1 cellular context compared by ENCODE assay signal in the genomic region with DNA sequence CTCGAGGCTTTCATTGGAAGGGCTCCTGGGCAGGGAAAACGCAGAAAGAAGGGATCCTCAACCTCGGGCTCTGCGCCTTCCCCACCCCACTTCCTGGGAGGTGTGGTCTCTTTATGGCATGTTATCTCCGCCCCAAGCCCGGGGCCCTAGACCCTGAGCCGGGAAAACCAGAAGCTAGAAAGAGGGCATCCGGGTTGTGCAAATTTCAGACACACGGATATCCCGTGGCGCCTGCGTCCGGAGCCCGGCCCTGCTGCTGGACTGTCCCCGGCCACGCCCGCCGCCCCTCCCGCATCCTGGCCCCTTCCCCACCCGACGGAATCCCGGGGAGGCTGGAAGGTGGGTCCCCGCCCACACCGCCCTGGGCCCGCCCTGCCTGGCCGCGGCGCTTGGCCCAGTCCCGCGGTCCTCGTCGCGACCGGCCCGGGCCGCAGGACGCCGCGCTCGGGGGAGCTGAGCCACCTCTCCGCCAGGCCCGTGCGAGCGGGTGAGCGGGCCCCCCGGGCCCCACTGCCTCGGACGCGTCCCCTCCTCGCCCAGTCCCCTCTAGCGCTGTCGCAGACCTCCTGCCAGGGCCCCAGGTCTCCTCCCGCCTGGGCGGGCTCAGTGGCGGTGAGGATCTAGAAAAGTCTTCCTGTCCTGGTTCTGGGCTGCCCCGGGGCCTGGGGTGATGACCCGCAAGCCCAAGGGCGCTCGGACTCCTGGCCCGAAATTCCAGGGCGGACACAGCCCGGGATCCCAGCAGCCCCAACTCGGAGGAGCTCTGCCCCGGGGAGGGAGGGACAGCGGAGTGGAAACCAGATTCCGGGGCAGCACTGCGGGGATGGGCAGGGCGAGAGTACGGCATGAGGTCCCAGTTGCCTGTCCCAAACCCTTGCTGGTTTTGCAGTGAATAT.
TF ChIP-seq lines count a peak whose summit lies in the region.

A gene with protein sequence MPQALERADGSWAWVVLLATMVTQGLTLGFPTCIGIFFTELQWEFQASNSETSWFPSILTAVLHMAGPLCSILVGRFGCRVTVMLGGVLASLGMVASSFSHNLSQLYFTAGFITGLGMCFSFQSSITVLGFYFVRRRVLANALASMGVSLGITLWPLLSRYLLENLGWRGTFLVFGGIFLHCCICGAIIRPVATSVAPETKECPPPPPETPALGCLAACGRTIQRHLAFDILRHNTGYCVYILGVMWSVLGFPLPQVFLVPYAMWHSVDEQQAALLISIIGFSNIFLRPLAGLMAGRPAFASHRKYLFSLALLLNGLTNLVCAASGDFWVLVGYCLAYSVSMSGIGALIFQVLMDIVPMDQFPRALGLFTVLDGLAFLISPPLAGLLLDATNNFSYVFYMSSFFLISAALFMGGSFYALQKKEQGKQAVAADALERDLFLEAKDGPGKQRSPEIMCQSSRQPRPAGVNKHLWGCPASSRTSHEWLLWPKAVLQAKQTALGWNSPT (plus strand): TSS at position 397 of the 896 bp plus-strand sequence. CDS start 5,683 bp downstream, outside the sequence.

TF ChIP-seq in K562, 482 proteins besides CTCF, POLR2A, EP300 and RAD21 (continued from another document and continues in another):
- 0 out of 2 replicates have a peak, but pooled peaks have one; percentile 51 for TF ChIP-seq RBM14 (IDR thresholded peaks at IDR 0.05; ENCODE audit: borderline replicate concordance, insufficient read depth, low read depth, low read length)
- TF ChIP-seq KDM1A (IDR thresholded peaks at IDR 0.05) = no peak
- TF ChIP-seq PHF8 (IDR thresholded peaks at IDR 0.05; ENCODE audit: borderline replicate concordance, low read length) = peak; percentile 42; the same call in 1 of the 2 replicates
- 0 out of 2 replicates have a peak, but pooled peaks have one; percentile 7 for TF ChIP-seq ZBTB17 (CRISPR knock-in tag; IDR thresholded peaks at IDR 0.05)
- TF ChIP-seq GTF2F1 (IDR thresholded peaks at IDR 0.05; ENCODE audit: low read depth, low read length) = no peak
- TF ChIP-seq MCM7 (IDR thresholded peaks at IDR 0.05) = no peak
- no peak for TF ChIP-seq ZNF124 (CRISPR knock-in tag; IDR thresholded peaks at IDR 0.05)
- TF ChIP-seq, protein P1, sequence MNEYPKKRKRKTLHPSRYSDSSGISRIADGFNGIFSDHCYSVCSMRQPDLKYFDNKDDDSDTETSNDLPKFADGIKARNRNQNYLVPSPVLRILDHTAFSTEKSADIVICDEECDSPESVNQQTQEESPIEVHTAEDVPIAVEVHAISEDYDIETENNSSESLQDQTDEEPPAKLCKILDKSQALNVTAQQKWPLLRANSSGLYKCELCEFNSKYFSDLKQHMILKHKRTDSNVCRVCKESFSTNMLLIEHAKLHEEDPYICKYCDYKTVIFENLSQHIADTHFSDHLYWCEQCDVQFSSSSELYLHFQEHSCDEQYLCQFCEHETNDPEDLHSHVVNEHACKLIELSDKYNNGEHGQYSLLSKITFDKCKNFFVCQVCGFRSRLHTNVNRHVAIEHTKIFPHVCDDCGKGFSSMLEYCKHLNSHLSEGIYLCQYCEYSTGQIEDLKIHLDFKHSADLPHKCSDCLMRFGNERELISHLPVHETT (CRISPR knock-in tag; conservative IDR thresholded peaks at IDR 0.05 in 1 of 2, IDR thresholded peaks at IDR 0.05 in 1 of 2) = 0 out of 4 replicates have a peak, but pooled peaks of 1 of the 2 experiments have one; percentile 37
- TF ChIP-seq, protein P2, sequence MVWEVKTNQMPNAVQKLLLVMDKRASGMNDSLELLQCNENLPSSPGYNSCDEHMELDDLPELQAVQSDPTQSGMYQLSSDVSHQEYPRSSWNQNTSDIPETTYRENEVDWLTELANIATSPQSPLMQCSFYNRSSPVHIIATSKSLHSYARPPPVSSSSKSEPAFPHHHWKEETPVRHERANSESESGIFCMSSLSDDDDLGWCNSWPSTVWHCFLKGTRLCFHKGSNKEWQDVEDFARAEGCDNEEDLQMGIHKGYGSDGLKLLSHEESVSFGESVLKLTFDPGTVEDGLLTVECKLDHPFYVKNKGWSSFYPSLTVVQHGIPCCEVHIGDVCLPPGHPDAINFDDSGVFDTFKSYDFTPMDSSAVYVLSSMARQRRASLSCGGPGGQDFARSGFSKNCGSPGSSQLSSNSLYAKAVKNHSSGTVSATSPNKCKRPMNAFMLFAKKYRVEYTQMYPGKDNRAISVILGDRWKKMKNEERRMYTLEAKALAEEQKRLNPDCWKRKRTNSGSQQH (CRISPR knock-in tag; IDR thresholded peaks at IDR 0.05) = no peak
- no peak for TF ChIP-seq LCOR (CRISPR knock-in tag; IDR thresholded peaks at IDR 0.05)
- TF ChIP-seq DMBX1 (CRISPR knock-in tag; IDR thresholded peaks at IDR 0.05; ENCODE audit: borderline replicate concordance) = peak; percentile 78; the same call in 1 of the 2 replicates
- TF ChIP-seq KHSRP (IDR thresholded peaks at IDR 0.05) = no peak
- no peak for TF ChIP-seq STAT5B (CRISPR knock-in tag; IDR thresholded peaks at IDR 0.05)
- 0 out of 4 replicates have a peak, but pooled peaks of 1 of the 2 experiments have one; percentile 4 for TF ChIP-seq KDM4B (IDR thresholded peaks at IDR 0.05; ENCODE audit: borderline replicate concordance in 2 of 2, low read depth in 1 of 2)
- TF ChIP-seq CTBP1 (IDR thresholded peaks at IDR 0.05; ENCODE audit: borderline replicate concordance) = peak; percentile 35; the same call in 1 of the 2 replicates
- peak; percentile 28; the same call in 1 of the 2 replicates for TF ChIP-seq ZNF589 (CRISPR knock-in tag; IDR thresholded peaks at IDR 0.05; ENCODE audit: low read depth)
- TF ChIP-seq RB1 (IDR thresholded peaks at IDR 0.05; ENCODE audit: low read depth) = peak; percentile 49; the same call in 1 of the 2 replicates
- TF ChIP-seq ESRRA (IDR thresholded peaks at IDR 0.05; ENCODE audit: borderline replicate concordance, low read depth) = 0 out of 2 replicates have a peak, but pooled peaks have one; percentile 14
- no peak for TF ChIP-seq ZNF384 (IDR thresholded peaks at IDR 0.05; ENCODE audit: low read depth, low read length)
- no peak for TF ChIP-seq HNRNPLL (IDR thresholded peaks at IDR 0.05; ENCODE audit: low read depth, low read length, poor library complexity, severe bottlenecking)
- TF ChIP-seq, protein P3, sequence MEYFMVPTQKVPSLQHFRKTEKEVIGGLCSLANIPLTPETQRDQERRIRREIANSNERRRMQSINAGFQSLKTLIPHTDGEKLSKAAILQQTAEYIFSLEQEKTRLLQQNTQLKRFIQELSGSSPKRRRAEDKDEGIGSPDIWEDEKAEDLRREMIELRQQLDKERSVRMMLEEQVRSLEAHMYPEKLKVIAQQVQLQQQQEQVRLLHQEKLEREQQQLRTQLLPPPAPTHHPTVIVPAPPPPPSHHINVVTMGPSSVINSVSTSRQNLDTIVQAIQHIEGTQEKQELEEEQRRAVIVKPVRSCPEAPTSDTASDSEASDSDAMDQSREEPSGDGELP (CRISPR knock-in tag; IDR thresholded peaks at IDR 0.05; ENCODE audit: borderline replicate concordance) = 0 out of 2 replicates have a peak, but pooled peaks have one; percentile 48
- no peak for TF ChIP-seq POLR2AphosphoS5 (IDR thresholded peaks at IDR 0.05; ENCODE audit: control insufficient read depth, insufficient read depth, low read depth, low read length)
- TF ChIP-seq ETV5 (CRISPR knock-in tag; IDR thresholded peaks at IDR 0.05; ENCODE audit: low read depth) = peak; percentile 16; the same call in 1 of the 2 replicates
- no peak for TF ChIP-seq SMARCA4 (IDR thresholded peaks at IDR 0.05)
- no peak for TF ChIP-seq ILK (tag; IDR thresholded peaks at IDR 0.05; ENCODE audit: borderline replicate concordance, low read depth)
- TF ChIP-seq ZNF766 (CRISPR knock-in tag; conservative IDR thresholded peaks at IDR 0.05) = no peak
- TF ChIP-seq, protein P4, sequence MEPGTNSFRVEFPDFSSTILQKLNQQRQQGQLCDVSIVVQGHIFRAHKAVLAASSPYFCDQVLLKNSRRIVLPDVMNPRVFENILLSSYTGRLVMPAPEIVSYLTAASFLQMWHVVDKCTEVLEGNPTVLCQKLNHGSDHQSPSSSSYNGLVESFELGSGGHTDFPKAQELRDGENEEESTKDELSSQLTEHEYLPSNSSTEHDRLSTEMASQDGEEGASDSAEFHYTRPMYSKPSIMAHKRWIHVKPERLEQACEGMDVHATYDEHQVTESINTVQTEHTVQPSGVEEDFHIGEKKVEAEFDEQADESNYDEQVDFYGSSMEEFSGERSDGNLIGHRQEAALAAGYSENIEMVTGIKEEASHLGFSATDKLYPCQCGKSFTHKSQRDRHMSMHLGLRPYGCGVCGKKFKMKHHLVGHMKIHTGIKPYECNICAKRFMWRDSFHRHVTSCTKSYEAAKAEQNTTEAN (CRISPR knock-in tag; IDR thresholded peaks at IDR 0.05) = no peak
- peak; percentile 85 to 87 for TF ChIP-seq NRF1 (conservative IDR thresholded peaks at IDR 0.05 in 1 of 2, IDR thresholded peaks at IDR 0.05 in 1 of 2)
- no peak for TF ChIP-seq FOXM1 (IDR thresholded peaks at IDR 0.05; ENCODE audit: low read depth)
- no peak for TF ChIP-seq FOXM1 (CRISPR knock-in tag; IDR thresholded peaks at IDR 0.05; ENCODE audit: low read depth)
- peak; percentile 55 for TF ChIP-seq GABPA (tag; conservative IDR thresholded peaks at IDR 0.05; ENCODE audit: low read depth)
- no peak for TF ChIP-seq DACH1 (IDR thresholded peaks at IDR 0.05; ENCODE audit: partially characterized antibody)
- peak; percentile 50; the same call in 1 of the 2 replicates for TF ChIP-seq ERF (CRISPR knock-in tag; IDR thresholded peaks at IDR 0.05)
- TF ChIP-seq ZNF445 (CRISPR knock-in tag; IDR thresholded peaks at IDR 0.05; ENCODE audit: low read depth) = no peak
- peak; percentile 86 for TF ChIP-seq ELF1 (tag; IDR thresholded peaks at IDR 0.05)
- no peak for TF ChIP-seq POLR2AphosphoS2 (IDR thresholded peaks at IDR 0.05; ENCODE audit: low read length)
- TF ChIP-seq, protein P5, sequence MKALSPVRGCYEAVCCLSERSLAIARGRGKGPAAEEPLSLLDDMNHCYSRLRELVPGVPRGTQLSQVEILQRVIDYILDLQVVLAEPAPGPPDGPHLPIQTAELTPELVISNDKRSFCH (CRISPR knock-in tag; IDR thresholded peaks at IDR 0.05) = no peak
- TF ChIP-seq, protein P5 (tag; IDR thresholded peaks at IDR 0.05) = 0 out of 2 replicates have a peak, but pooled peaks have one; percentile 21
- no peak for TF ChIP-seq TOE1 (IDR thresholded peaks at IDR 0.05; ENCODE audit: borderline replicate concordance)
- no peak for TF ChIP-seq TOE1 (CRISPR knock-in tag; IDR thresholded peaks at IDR 0.05; ENCODE audit: borderline replicate concordance, low read depth)
- peak in 1 of 2 experiments; percentile 55; a peak in 1 of 4 replicates for TF ChIP-seq SRF (CRISPR knock-in tag; IDR thresholded peaks at IDR 0.05)
- TF ChIP-seq, protein P6, sequence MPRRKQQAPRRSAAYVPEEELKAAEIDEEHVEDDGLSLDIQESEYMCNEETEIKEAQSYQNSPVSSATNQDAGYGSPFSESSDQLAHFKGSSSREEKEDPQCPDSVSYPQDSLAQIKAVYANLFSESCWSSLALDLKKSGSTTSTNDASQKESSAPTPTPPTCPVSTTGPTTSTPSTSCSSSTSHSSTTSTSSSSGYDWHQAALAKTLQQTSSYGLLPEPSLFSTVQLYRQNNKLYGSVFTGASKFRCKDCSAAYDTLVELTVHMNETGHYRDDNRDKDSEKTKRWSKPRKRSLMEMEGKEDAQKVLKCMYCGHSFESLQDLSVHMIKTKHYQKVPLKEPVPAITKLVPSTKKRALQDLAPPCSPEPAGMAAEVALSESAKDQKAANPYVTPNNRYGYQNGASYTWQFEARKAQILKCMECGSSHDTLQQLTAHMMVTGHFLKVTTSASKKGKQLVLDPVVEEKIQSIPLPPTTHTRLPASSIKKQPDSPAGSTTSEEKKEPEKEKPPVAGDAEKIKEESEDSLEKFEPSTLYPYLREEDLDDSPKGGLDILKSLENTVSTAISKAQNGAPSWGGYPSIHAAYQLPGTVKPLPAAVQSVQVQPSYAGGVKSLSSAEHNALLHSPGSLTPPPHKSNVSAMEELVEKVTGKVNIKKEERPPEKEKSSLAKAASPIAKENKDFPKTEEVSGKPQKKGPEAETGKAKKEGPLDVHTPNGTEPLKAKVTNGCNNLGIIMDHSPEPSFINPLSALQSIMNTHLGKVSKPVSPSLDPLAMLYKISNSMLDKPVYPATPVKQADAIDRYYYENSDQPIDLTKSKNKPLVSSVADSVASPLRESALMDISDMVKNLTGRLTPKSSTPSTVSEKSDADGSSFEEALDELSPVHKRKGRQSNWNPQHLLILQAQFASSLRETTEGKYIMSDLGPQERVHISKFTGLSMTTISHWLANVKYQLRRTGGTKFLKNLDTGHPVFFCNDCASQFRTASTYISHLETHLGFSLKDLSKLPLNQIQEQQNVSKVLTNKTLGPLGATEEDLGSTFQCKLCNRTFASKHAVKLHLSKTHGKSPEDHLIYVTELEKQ (CRISPR knock-in tag; IDR thresholded peaks at IDR 0.05) = no peak
- no peak for TF ChIP-seq HNRNPL (IDR thresholded peaks at IDR 0.05; ENCODE audit: low read depth, low read length)
- TF ChIP-seq, protein P7, sequence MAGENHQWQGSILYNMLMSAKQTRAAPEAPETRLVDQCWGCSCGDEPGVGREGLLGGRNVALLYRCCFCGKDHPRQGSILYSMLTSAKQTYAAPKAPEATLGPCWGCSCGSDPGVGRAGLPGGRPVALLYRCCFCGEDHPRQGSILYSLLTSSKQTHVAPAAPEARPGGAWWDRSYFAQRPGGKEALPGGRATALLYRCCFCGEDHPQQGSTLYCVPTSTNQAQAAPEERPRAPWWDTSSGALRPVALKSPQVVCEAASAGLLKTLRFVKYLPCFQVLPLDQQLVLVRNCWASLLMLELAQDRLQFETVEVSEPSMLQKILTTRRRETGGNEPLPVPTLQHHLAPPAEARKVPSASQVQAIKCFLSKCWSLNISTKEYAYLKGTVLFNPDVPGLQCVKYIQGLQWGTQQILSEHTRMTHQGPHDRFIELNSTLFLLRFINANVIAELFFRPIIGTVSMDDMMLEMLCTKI (IDR thresholded peaks at IDR 0.05; ENCODE audit: partially characterized antibody) = no peak
- peak; percentile 5; the same call in 1 of the 2 replicates for TF ChIP-seq BHLHE40 (IDR thresholded peaks at IDR 0.05; ENCODE audit: low read length)
- TF ChIP-seq ZNF444 (CRISPR knock-in tag; IDR thresholded peaks at IDR 0.05) = no peak
- peak; percentile 29; the same call in 1 of the 2 replicates for TF ChIP-seq SMAD4 (CRISPR knock-in tag; conservative IDR thresholded peaks at IDR 0.05)
- TF ChIP-seq GATAD2B (IDR thresholded peaks at IDR 0.05; ENCODE audit: borderline replicate concordance) = no peak
- TF ChIP-seq TAF9B (IDR thresholded peaks at IDR 0.05; ENCODE audit: partially characterized antibody) = no peak
- peak; percentile 32; the same call in 1 of the 2 replicates for TF ChIP-seq L3MBTL2 (IDR thresholded peaks at IDR 0.05)
- TF ChIP-seq, protein P8, sequence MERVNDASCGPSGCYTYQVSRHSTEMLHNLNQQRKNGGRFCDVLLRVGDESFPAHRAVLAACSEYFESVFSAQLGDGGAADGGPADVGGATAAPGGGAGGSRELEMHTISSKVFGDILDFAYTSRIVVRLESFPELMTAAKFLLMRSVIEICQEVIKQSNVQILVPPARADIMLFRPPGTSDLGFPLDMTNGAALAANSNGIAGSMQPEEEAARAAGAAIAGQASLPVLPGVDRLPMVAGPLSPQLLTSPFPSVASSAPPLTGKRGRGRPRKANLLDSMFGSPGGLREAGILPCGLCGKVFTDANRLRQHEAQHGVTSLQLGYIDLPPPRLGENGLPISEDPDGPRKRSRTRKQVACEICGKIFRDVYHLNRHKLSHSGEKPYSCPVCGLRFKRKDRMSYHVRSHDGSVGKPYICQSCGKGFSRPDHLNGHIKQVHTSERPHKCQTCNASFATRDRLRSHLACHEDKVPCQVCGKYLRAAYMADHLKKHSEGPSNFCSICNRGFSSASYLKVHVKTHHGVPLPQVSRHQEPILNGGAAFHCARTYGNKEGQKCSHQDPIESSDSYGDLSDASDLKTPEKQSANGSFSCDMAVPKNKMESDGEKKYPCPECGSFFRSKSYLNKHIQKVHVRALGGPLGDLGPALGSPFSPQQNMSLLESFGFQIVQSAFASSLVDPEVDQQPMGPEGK (CRISPR knock-in tag; IDR thresholded peaks at IDR 0.05; ENCODE audit: borderline replicate concordance) = no peak
